Comparison of ENCODE assay signal across 9 cellular contexts in genomic region chr10:73865459-73866442, GRCh38. TPM values are rescaled to one million over a fixed set of nuclear protein-coding genes. Genes with fewer than 3 reads are reported as not detected.
A peak's percentile ranks its signal among the peaks of the same experiment; 100 is the strongest.
DNase-seq lines count a peak whose midpoint lies in the region; ATAC-seq lines count a peak whose summit lies in the region.
"Had no signal": no experiment of that assay in that cellular context is flagged by ENCODE, and none has a peak within 500 bp of the region (broad histone marks: within the 10 kb centered on the region; RNA-seq: fewer than 3 reads in every experiment).

No MANE protein-coding gene starts in this region.

- peaks cover 56% of the 10 kb centered on the region for H3K4me1 Mint-ChIP-seq in stimulated activated effector memory CD8-positive, alpha-beta T cell treated with anti-CD3 and anti-CD28 coated beads, Interleukin-12 subunit alpha, Interleukin-12 subunit beta, amount 100 ng/mL, for 72 hours

- H3K36me3 Mint-ChIP-seq in stimulated activated effector memory CD8-positive, alpha-beta T cell treated with anti-CD3 and anti-CD28 coated beads, Interleukin-12 subunit alpha, Interleukin-12 subunit beta, amount 100 ng/mL, for 72 hours, result peaks cover 15% of the 10 kb centered on the region

- peak overlapping the region; percentile 89 for H3K4me3 Mint-ChIP-seq in stimulated activated effector memory CD8-positive, alpha-beta T cell treated with anti-CD3 and anti-CD28 coated beads, Interleukin-12 subunit alpha, Interleukin-12 subunit beta, amount 100 ng/mL, for 72 hours

- H3K9me3 Mint-ChIP-seq in stimulated activated effector memory CD8-positive, alpha-beta T cell treated with anti-CD3 and anti-CD28 coated beads, Interleukin-12 subunit alpha, Interleukin-12 subunit beta, amount 100 ng/mL, for 72 hours, result no peaks in the 10 kb centered on the region

- peak; percentile 64 for DNase-seq in GM19240 (ENCODE audit: insufficient read length, low spot score)
- DNase-seq in activated CD4-positive, alpha-beta T cell treated with anti-CD3 and anti-CD28 coated beads for 48 hours, result peak; percentile 58
- DNase-seq in stimulated activated effector memory CD8-positive, alpha-beta T cell treated with anti-CD3 and anti-CD28 coated beads, Interleukin-12 subunit alpha, Interleukin-12 subunit beta, amount 100 ng/mL, for 72 hours (ENCODE audit: low spot score in 2 of 2), result peak in 1 of 2 donors; percentile 71
- no peak for DNase-seq in COR-L47 (lab: John Stamatoyannopoulos, UW)
- DNase-seq in HUDEP-2 (lab: John Stamatoyannopoulos, UW; ENCODE audit: unreplicated experiment in 76 of 76), result no peak
- DNase-seq: IMR-90 had no signal

- ATAC-seq in HG03460 (IDR thresholded peaks at IDR 0.05; ENCODE audit: unreplicated experiment), result peak; percentile 82
- ATAC-seq in esophagus mucosa, result peak; percentile 51
- ATAC-seq in stimulated activated effector memory CD8-positive, alpha-beta T cell treated with anti-CD3 and anti-CD28 coated beads, Interleukin-12 subunit alpha, Interleukin-12 subunit beta, amount 100 ng/mL, for 72 hours, result peak; percentile 74
- ATAC-seq in GM19455 (IDR thresholded peaks at IDR 0.05; ENCODE audit: unreplicated experiment), result no peak

- peak overlapping the region; percentile 99 for H3K27ac Mint-ChIP-seq in stimulated activated effector memory CD8-positive, alpha-beta T cell treated with anti-CD3 and anti-CD28 coated beads, Interleukin-12 subunit alpha, Interleukin-12 subunit beta, amount 100 ng/mL, for 72 hours

RNA-seq across cellular contexts. Expression of gene CAMK2G, which starts 8.6 kb away (rescaled TPM):
- total RNA-seq in esophagus mucosa, result 18.9 TPM

RNA-seq across cellular contexts. Expression of gene PLAU, which starts 45.2 kb away (rescaled TPM):
- 19.4 TPM for total RNA-seq in esophagus mucosa

RNA-seq across cellular contexts. Expression of gene NDST2, which starts 54.4 kb away (rescaled TPM):
- 15.9 TPM for total RNA-seq in esophagus mucosa

Comparison
In these comparisons a context has a peak if more than half of its experiments do, and no peak if none do; other contexts are left out.
1. DNase-seq: peak in GM19240 (single experiment) and activated CD4-positive, alpha-beta T cell treated with anti-CD3 and anti-CD28 coated beads for 48 hours (single experiment); none in COR-L47 (single experiment) and HUDEP-2 (0 of 76).